Comparison of ENCODE assay signal across 1 cellular context in genomic region chr20:45904583-45905504, GRCh38.
TF ChIP-seq lines count a peak whose summit lies in the region.

No MANE protein-coding gene starts in this region.

TF ChIP-seq in K562, 482 proteins besides CTCF, POLR2A, EP300 and RAD21:
- TF ChIP-seq ZNF217 (CRISPR knock-in tag; IDR thresholded peaks at IDR 0.05) (0 out of 2 replicates have a peak, but pooled peaks have one; percentile 36), FUS (optimal IDR thresholded peaks at IDR 0.05; ENCODE audit: low read depth, low read length) (no peak)
